In genomic region chr1:17155257-17155895, GRCh38 we compare ENCODE assay signal across 15 cellular contexts. TPM values are rescaled to one million over a fixed set of nuclear protein-coding genes. Genes with fewer than 3 reads are reported as not detected.
"Had no signal": no experiment of that assay in that cellular context is flagged by ENCODE, and none has a peak within 500 bp of the region (broad histone marks: within the 10 kb centered on the region; RNA-seq: fewer than 3 reads in every experiment).

No MANE protein-coding gene starts in this region.

- H3K36me3 ChIP-seq: prostate gland had no signal

- H3K4me2 ChIP-seq: smooth muscle cell had no signal

- H3K4me3 ChIP-seq: prostate gland, smooth muscle cell had no signal

- H3K4me1 ChIP-seq: prostate gland had no signal

- H3K27ac ChIP-seq: prostate gland had no signal

- H3K9me3 ChIP-seq: prostate gland had no signal

- DNase-seq: activated CD4-positive, alpha-beta T cell treated with anti-CD3 and anti-CD28 coated beads, Interleukin-2, amount 50 U/mL, for 1 hour; activated CD8-positive, alpha-beta memory T cell treated with anti-CD3 and anti-CD28 coated beads for 24 hours; aorta; erythroblast; hypothalamus; mesendoderm; occipital lobe; right cardiac atrium; T-cell; T-helper 9 cell had no signal

- ATAC-seq: activated CD4-positive, CD25-positive, alpha-beta regulatory T cell treated with anti-CD3 and anti-CD28 coated beads, Interleukin-2, amount 50 U/mL, for 24 hours; right cardiac atrium; T-cell had no signal

RNA-seq across cellular contexts. Expression of gene PADI2, which starts 36.1 kb away (rescaled TPM):
- total RNA-seq: activated T-helper 1 cell treated with anti-CD3 and anti-CD28 coated beads, Interleukin-12 subunit alpha, Interleukin-12 subunit beta, Interleukin-2, Interleukin-4 antibody, amounts not matched to agents 30 ng/mL and 10 ng/mL and 1 ng/mL, durations not matched to agents 14 hours and 24 hours and 36 hours; smooth muscle cell had no signal
- polyA plus RNA-seq: smooth muscle cell had no signal

RNA-seq across cellular contexts. Expression of gene PADI1, which starts 49.6 kb away (rescaled TPM):
- total RNA-seq: activated T-helper 1 cell treated with anti-CD3 and anti-CD28 coated beads, Interleukin-12 subunit alpha, Interleukin-12 subunit beta, Interleukin-2, Interleukin-4 antibody, amounts not matched to agents 30 ng/mL and 10 ng/mL and 1 ng/mL, durations not matched to agents 14 hours and 24 hours and 36 hours; aorta; occipital lobe; right cardiac atrium; T-cell; temporal lobe had no signal
- polyA plus RNA-seq: right cardiac atrium, smooth muscle cell had no signal
